ENCODE assay signal across 27 cellular contexts in the genomic region with DNA sequence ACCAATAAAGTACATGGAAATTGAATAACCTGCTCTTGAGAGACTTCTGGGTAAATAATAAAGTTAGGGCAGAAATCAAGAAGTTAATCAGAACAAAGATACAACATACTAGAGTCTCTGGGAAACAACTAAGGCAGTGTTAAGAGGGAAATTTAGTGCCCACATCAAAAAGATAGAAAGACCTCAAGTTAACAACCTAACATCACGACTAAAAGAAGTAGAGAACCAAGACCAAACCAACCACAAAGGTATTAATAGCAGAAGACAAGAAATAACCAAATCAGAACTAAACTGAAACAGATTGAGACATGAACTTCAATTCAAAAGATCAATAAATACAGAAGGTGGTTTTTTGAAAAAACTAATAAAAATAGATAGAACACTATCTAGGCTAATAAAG.
"Had no signal": no experiment of that assay in that cellular context is flagged by ENCODE, and none has a peak within 500 bp of the region (broad histone marks: within the 10 kb centered on the region; RNA-seq: fewer than 3 reads in every experiment).

No MANE protein-coding gene starts in this region.

- H3K4me1 ChIP-seq: stomach, suprapubic skin, testis, thyroid gland, tibial artery, tibial nerve, transverse colon, upper lobe of left lung, upper lobe of right lung, uterus, vagina had no signal

- H3K27me3 ChIP-seq: stomach, suprapubic skin, testis, thyroid gland, tibial artery, tibial nerve, transverse colon, upper lobe of left lung, upper lobe of right lung, uterus, vagina had no signal

- DNase-seq: stimulated activated CD4-positive, alpha-beta T cell treated with anti-CD3 and anti-CD28 coated beads, Interleukin-2, amount 100 ng/mL, for 48 hours; stimulated activated CD4-positive, alpha-beta T cell treated with anti-CD3 and anti-CD28 coated beads, Interleukin-4, amount 100 ng/mL, for 1 hour; stimulated activated CD4-positive, alpha-beta T cell treated with anti-CD3 and anti-CD28 coated beads, Interleukin-4, amount 100 ng/mL, for 24 hours; stimulated activated CD4-positive, alpha-beta T cell treated with anti-CD3 and anti-CD28 coated beads, Interleukin-4, amount 100 ng/mL, for 4 hours; stimulated activated CD8-positive, alpha-beta memory T cell treated with anti-CD3 and anti-CD28 coated beads, Interleukin-4, amount 100 ng/mL, for 48 hours; stimulated activated naive B cell treated with anti-CD40 and anti-IgM and Interleukin-4, amounts not matched to agents 10 μg/mL and 1 μg/mL and 100 μg/mL, for 72 hours; stimulated activated naive CD4-positive, alpha-beta T cell; stimulated activated naive CD4-positive, alpha-beta T cell treated with Interleukin-2 at 50 U/mL for 16 hours; stimulated activated naive CD8-positive, alpha-beta T cell treated with anti-CD3 and anti-CD28 coated beads, Interleukin-15, amount 100 ng/mL, for 72 hours; stimulated activated naive CD8-positive, alpha-beta T cell treated with anti-CD3 and anti-CD28 coated beads, Interleukin-15, Interleukin-2, amounts not matched to agents 100 U/mL and 50 U/mL, for 24 hours; stomach; substantia nigra; testis; thyroid gland; tibial artery; transverse colon; trophoblast cell; upper lobe of left lung; upper lobe of right lung; uterus had no signal

- H3K36me3 ChIP-seq: stomach, suprapubic skin, thoracic aorta, thyroid gland, tibial artery, tibial nerve, transverse colon, upper lobe of left lung, upper lobe of right lung, uterus, vagina had no signal

- H3K9me3 ChIP-seq: testis, thoracic aorta, thyroid gland, tibial artery, transverse colon, upper lobe of right lung, vagina had no signal

- ATAC-seq: stimulated activated effector memory CD8-positive, alpha-beta T cell treated with anti-CD3 and anti-CD28 coated beads, Interleukin-12 subunit alpha, Interleukin-12 subunit beta, amount 100 ng/mL, for 72 hours; stimulated activated memory B cell treated with anti-CD40 and anti-IgM and Interleukin-4, amounts not matched to agents 10 μg/mL and 1 μg/mL and 100 μg/mL, for 72 hours; stimulated activated naive B cell treated with anti-CD40 and anti-IgM and Interleukin-4, amounts not matched to agents 10 μg/mL and 1 μg/mL and 100 μg/mL, for 72 hours; stimulated activated naive CD8-positive, alpha-beta T cell treated with anti-CD3 and anti-CD28 coated beads, Interleukin-15, amount 100 ng/mL, for 72 hours; stimulated activated naive CD8-positive, alpha-beta T cell treated with anti-CD3 and anti-CD28 coated beads, Interleukin-15, Interleukin-2, amounts not matched to agents 100 U/mL and 50 U/mL, for 24 hours; upper lobe of right lung had no signal

- H3K27ac ChIP-seq: stomach, suprapubic skin, testis, thoracic aorta, thyroid gland, tibial artery, tibial nerve, transverse colon, upper lobe of left lung, upper lobe of right lung, uterus, vagina had no signal

- FAIRE-seq: urothelium cell line had no signal

- H3K4me3 ChIP-seq: stomach, suprapubic skin, testis, thoracic aorta, thyroid gland, tibial artery, tibial nerve, transverse colon, upper lobe of left lung, upper lobe of right lung, uterus, vagina had no signal
